In the genomic region with DNA sequence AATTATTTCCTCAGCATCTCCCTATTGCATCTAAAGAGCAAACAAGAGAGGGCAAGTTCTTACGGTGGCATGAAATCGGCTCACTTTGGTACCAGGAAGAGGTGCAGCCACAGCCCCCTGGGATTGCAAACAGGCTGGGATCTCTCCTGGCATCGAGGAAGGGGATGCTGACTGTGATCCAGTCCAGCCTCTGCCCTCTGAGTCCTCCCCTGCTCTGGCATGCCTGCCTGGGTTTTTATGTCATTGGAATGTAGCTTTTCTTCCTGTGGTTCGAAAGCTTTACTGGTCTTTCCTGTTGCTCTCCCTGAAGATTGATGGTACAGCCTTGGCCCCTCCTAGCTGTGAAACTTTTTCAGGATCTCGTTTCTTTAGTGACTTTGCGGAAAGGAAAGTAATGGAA, we compare ENCODE assay signal across 16 cellular contexts. TPM values are rescaled to one million over a fixed set of nuclear protein-coding genes. Genes with fewer than 3 reads are reported as not detected.
DNase-seq lines count a peak whose midpoint lies in the region; ATAC-seq and TF ChIP-seq lines count a peak whose summit lies in the region.
"Had no signal": no experiment of that assay in that cellular context is flagged by ENCODE, and none has a peak within 500 bp of the region (broad histone marks: within the 10 kb centered on the region; RNA-seq: fewer than 3 reads in every experiment).

No MANE protein-coding gene starts in this region.

- H3K4me3 Mint-ChIP-seq in glutamatergic neuron (ENCODE audit: unreplicated experiment): no peak overlapping the region
- H3K4me3 Mint-ChIP-seq: activated naive CD8-positive, alpha-beta T cell treated with anti-CD3 and anti-CD28 coated beads for 36 hours; nephron; stimulated activated naive CD8-positive, alpha-beta T cell treated with anti-CD3 and anti-CD28 coated beads, Interleukin-15, Interleukin-2, amounts not matched to agents 100 ng/mL and 50 ng/mL, for 24 hours had no signal

- H3K4me2 ChIP-seq in smooth muscle cell: peak overlapping the region; percentile 29

- H3K4me1 Mint-ChIP-seq in glutamatergic neuron (ENCODE audit: low read depth, unreplicated experiment): peaks cover 8% of the 10 kb centered on the region
- H3K4me1 Mint-ChIP-seq: activated naive CD8-positive, alpha-beta T cell treated with anti-CD3 and anti-CD28 coated beads for 36 hours had no signal

- H3K27ac ChIP-seq in smooth muscle cell (ENCODE audit: low read depth): peak overlapping the region; percentile 40
- H3K27ac ChIP-seq: colonic mucosa, sigmoid colon had no signal

- DNase-seq in HT1080 (ENCODE audit: low read depth) (peak; percentile 54), astrocyte of the hippocampus (ENCODE audit: low read depth, low spot score) (peak; percentile 76), iPS-NIHi7 (ENCODE audit: extremely low spot score) (peak; percentile 31), smooth muscle cell (lab: John Stamatoyannopoulos, UW; ENCODE audit: unreplicated experiment) (no peak), NAMALWA (ENCODE audit: low spot score) (no peak), glutamatergic neuron (no peak)
- DNase-seq: activated CD4-positive, CD25-positive, alpha-beta regulatory T cell treated with anti-CD3 and anti-CD28 coated beads, Interleukin-2, amount 50 U/mL, for 72 hours; activated naive CD8-positive, alpha-beta T cell treated with anti-CD3 and anti-CD28 coated beads for 36 hours; colonic mucosa; NCI-H2171; sigmoid colon had no signal

- H3K9ac ChIP-seq in smooth muscle cell (ENCODE audit: low read depth): no peak overlapping the region

- peaks cover 13% of the 10 kb centered on the region for H3K36me3 Mint-ChIP-seq in glutamatergic neuron (ENCODE audit: unreplicated experiment)

- WGBS in smooth muscle cell (ENCODE audit: low lambda C conversion rate): 51% methylated on average over 6 of the region's 6 CpGs

- H3K27ac Mint-ChIP-seq in glutamatergic neuron (ENCODE audit: unreplicated experiment): no peak overlapping the region
- H3K27ac Mint-ChIP-seq: activated naive CD8-positive, alpha-beta T cell treated with anti-CD3 and anti-CD28 coated beads for 36 hours; stimulated activated naive CD8-positive, alpha-beta T cell treated with anti-CD3 and anti-CD28 coated beads, Interleukin-15, Interleukin-2, amounts not matched to agents 100 ng/mL and 50 ng/mL, for 24 hours had no signal

- TF ChIP-seq CTCF in smooth muscle cell (IDR thresholded peaks at IDR 0.05; ENCODE audit: borderline replicate concordance, insufficient read depth, poor library complexity, severe bottlenecking) (no peak), glutamatergic neuron (IDR thresholded peaks at IDR 0.05; ENCODE audit: partially characterized antibody, unreplicated experiment) (no peak)

- H3K4me3 ChIP-seq in smooth muscle cell: no peak overlapping the region
- H3K4me3 ChIP-seq: colonic mucosa, sigmoid colon had no signal

- H3K27me3 ChIP-seq in smooth muscle cell (ENCODE audit: low read depth): no peaks in the 10 kb centered on the region
- H3K27me3 ChIP-seq: colonic mucosa had no signal

- no peak overlapping the region for H2AFZ ChIP-seq in smooth muscle cell (ENCODE audit: low read depth)

- peaks cover 4% of the 10 kb centered on the region for H3K27me3 Mint-ChIP-seq in glutamatergic neuron (ENCODE audit: unreplicated experiment)
- H3K27me3 Mint-ChIP-seq: activated naive CD8-positive, alpha-beta T cell treated with anti-CD3 and anti-CD28 coated beads for 36 hours; stimulated activated naive CD8-positive, alpha-beta T cell treated with anti-CD3 and anti-CD28 coated beads, Interleukin-15, Interleukin-2, amounts not matched to agents 100 ng/mL and 50 ng/mL, for 24 hours had no signal

- H3F3A ChIP-seq in smooth muscle cell (ENCODE audit: low read depth): peaks cover 6% of the 10 kb centered on the region

- no peaks in the 10 kb centered on the region for H3K9me3 ChIP-seq in smooth muscle cell (replicated peaks; ENCODE audit: low read depth)
- H3K9me3 ChIP-seq: colonic mucosa, sigmoid colon had no signal

- no peaks in the 10 kb centered on the region for H3K79me2 ChIP-seq in smooth muscle cell (ENCODE audit: low read depth)

- peaks cover 3% of the 10 kb centered on the region for H3K4me1 ChIP-seq in smooth muscle cell (ENCODE audit: low read depth)
- H3K4me1 ChIP-seq: colonic mucosa, sigmoid colon had no signal

- H4K20me1 ChIP-seq in smooth muscle cell (ENCODE audit: low read depth): no peaks in the 10 kb centered on the region

- ATAC-seq in GM19463 (IDR thresholded peaks at IDR 0.05; ENCODE audit: unreplicated experiment): no peak

- H3K36me3 ChIP-seq in smooth muscle cell (ENCODE audit: low read depth): no peaks in the 10 kb centered on the region
- H3K36me3 ChIP-seq: colonic mucosa had no signal

- peaks cover 5% of the 10 kb centered on the region for H3K9me3 Mint-ChIP-seq in glutamatergic neuron (ENCODE audit: unreplicated experiment)
- H3K9me3 Mint-ChIP-seq: activated naive CD8-positive, alpha-beta T cell treated with anti-CD3 and anti-CD28 coated beads for 36 hours; nephron; stimulated activated naive CD8-positive, alpha-beta T cell treated with anti-CD3 and anti-CD28 coated beads, Interleukin-15, Interleukin-2, amounts not matched to agents 100 ng/mL and 50 ng/mL, for 24 hours had no signal

RNA-seq across cellular contexts. Expression of a gene that starts 6.6 kb away (rescaled TPM):
- not detected in 2 replicates for total RNA-seq in HT1080 (2014; rRNA removed; shearing (Covaris generic))
- polyA plus RNA-seq in HT1080 (2015; cell fraction: cytosol; rRNA removed): not detected in 2 replicates
- not detected in 2 replicates for polyA plus RNA-seq in HT1080 (2015; cell fraction: nucleus; rRNA removed)
- not detected in 2 replicates for total RNA-seq in smooth muscle cell
- polyA plus RNA-seq in smooth muscle cell: not detected in 2 replicates
- not detected for total RNA-seq in glutamatergic neuron (ENCODE audit: unreplicated experiment)
- total RNA-seq: activated naive CD8-positive, alpha-beta T cell treated with anti-CD3 and anti-CD28 coated beads for 36 hours; colonic mucosa; fibroblast of villous mesenchyme; kidney epithelial cell had no signal

Comparison
In these comparisons a context has a peak if more than half of its experiments do, and no peak if none do; other contexts are left out.
1. DNase-seq: peak in HT1080 (single experiment), astrocyte of the hippocampus (single experiment) and iPS-NIHi7 (single experiment); none in smooth muscle cell (single experiment), NAMALWA (single experiment) and glutamatergic neuron (single experiment).